9 cellular contexts compared by ENCODE assay signal in the genomic region with DNA sequence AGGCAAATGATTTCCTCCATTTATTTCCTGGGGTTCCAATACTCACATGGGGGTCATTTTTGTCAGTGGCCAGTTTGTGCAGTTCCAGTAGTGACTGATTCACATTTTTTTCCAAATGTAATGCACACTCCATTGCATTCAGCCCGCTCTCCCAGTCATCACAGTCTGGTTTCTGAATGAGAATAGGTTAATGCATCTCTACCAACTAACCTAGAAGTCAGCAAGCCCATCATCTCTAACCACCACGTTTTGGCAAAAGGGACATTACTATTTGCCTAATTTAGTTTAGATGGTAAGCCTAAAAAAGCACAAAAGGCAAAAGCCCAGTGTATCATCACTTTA. TPM values are rescaled to one million over a fixed set of nuclear protein-coding genes. Genes with fewer than 3 reads are reported as not detected.
A peak's percentile ranks its signal among the peaks of the same experiment; 100 is the strongest.
DNase-seq lines count a peak whose midpoint lies in the region; ATAC-seq, FAIRE-seq and TF ChIP-seq lines count a peak whose summit lies in the region.
"Had no signal": no experiment of that assay in that cellular context is flagged by ENCODE, and none has a peak within 500 bp of the region (broad histone marks: within the 10 kb centered on the region; RNA-seq: fewer than 3 reads in every experiment).

No MANE protein-coding gene starts in this region.

- peaks cover 36% of the 10 kb centered on the region for H3K36me3 ChIP-seq in skeletal muscle satellite cell (ENCODE audit: insufficient read depth, low read length)

- H3K4me2 ChIP-seq in skeletal muscle satellite cell (ENCODE audit: low read length): peak overlapping the region; percentile 95

- peak overlapping the region; percentile 96 for H3K9ac ChIP-seq in skeletal muscle satellite cell (ENCODE audit: low read depth, low read length)

- peaks cover 34% of the 10 kb centered on the region for H3K36me3 Mint-ChIP-seq in activated CD8-positive, alpha-beta T cell treated with anti-CD3 and anti-CD28 coated beads for 36 hours (ENCODE audit: low read depth)

- H3K27me3 Mint-ChIP-seq in activated CD8-positive, alpha-beta T cell treated with anti-CD3 and anti-CD28 coated beads for 36 hours: no peaks in the 10 kb centered on the region

- no peak for ATAC-seq in activated CD8-positive, alpha-beta T cell treated with anti-CD3 and anti-CD28 coated beads for 36 hours

- H3K4me1 Mint-ChIP-seq in activated CD8-positive, alpha-beta T cell treated with anti-CD3 and anti-CD28 coated beads for 36 hours (ENCODE audit: low read depth): peaks cover 43% of the 10 kb centered on the region

- peak overlapping the region; percentile 86 for H3K4me3 Mint-ChIP-seq in activated CD8-positive, alpha-beta T cell treated with anti-CD3 and anti-CD28 coated beads for 36 hours

- no peak for FAIRE-seq in RCC 7860 (lab: Jason Lieb, UNC)

- POLR2A ChIA-PET in activated CD8-positive, alpha-beta T cell treated with anti-CD3 and anti-CD28 coated beads for 36 hours (lab: Charles Lee): interaction anchor here (0.8 to 1.2 kb wide), 2 partner anchors 10 to 172 kb away, joined by 3 to 4 read pairs; a partner anchor contains a TSS

- no peak for TF ChIP-seq CTCF in GM12864 (IDR thresholded peaks at IDR 0.05; ENCODE audit: low read depth, low read length, missing control alignments)
- no peak for TF ChIP-seq CTCF in activated CD8-positive, alpha-beta T cell treated with anti-CD3 and anti-CD28 coated beads for 36 hours (IDR thresholded peaks at IDR 0.05)
- TF ChIP-seq CTCF in foreskin fibroblast (IDR thresholded peaks at IDR 0.05; ENCODE audit: low read depth, low read length): no peak

- H3K9me3 Mint-ChIP-seq in activated CD8-positive, alpha-beta T cell treated with anti-CD3 and anti-CD28 coated beads for 36 hours: no peaks in the 10 kb centered on the region

- DNase-seq in GM12864 (ENCODE audit: low read depth): no peak
- DNase-seq in activated CD8-positive, alpha-beta T cell treated with anti-CD3 and anti-CD28 coated beads for 36 hours: no peak
- DNase-seq in foreskin fibroblast: no peak
- DNase-seq in RCC 7860 (ENCODE audit: low spot score): no peak
- no peak for DNase-seq in Kasumi-1 (lab: John Stamatoyannopoulos, UW)
- DNase-seq in NCI-H1694 treated with DMSO at 0.1 percent for 48 hours (lab: John Stamatoyannopoulos, UW): no peak
- DNase-seq in NCI-H510A (lab: John Stamatoyannopoulos, UW): no peak
- DNase-seq: NCI-H2081 treated with DMSO at 0.1 percent for 48 hours had no signal

- no peak overlapping the region for H3K27ac Mint-ChIP-seq in activated CD8-positive, alpha-beta T cell treated with anti-CD3 and anti-CD28 coated beads for 36 hours

- CTCF ChIA-PET in activated CD8-positive, alpha-beta T cell treated with anti-CD3 and anti-CD28 coated beads for 36 hours (lab: Charles Lee): interaction anchor here (1.0 to 5.1 kb wide), 5 partner anchors 17 to 167 kb away, joined by 3 to 36 read pairs (median 6); no protein-coding TSS in a partner anchor

- intact Hi-C loops in activated CD8-positive, alpha-beta T cell treated with anti-CD3 and anti-CD28 coated beads for 36 hours (cut with micrococcal nuclease): loop anchor here (2.0 to 10.0 kb wide), 2 partner anchors 60 to 120 kb away; no protein-coding TSS in a partner anchor

- H3K27me3 ChIP-seq in skeletal muscle satellite cell (ENCODE audit: control insufficient read depth, insufficient read depth, low read length): no peaks in the 10 kb centered on the region

- H3K4me3 ChIP-seq in GM12864 (ENCODE audit: low read depth, low read length) (peak overlapping the region; percentile 80), foreskin fibroblast (ENCODE audit: low read depth in 1 of 2, low read length in 2 of 2) (peak overlapping the region; percentile 97 to 100), skeletal muscle satellite cell (ENCODE audit: low read length) (peak overlapping the region; percentile 99)

- H3K9me3 ChIP-seq in skeletal muscle satellite cell (replicated peaks; ENCODE audit: low read length): no peaks in the 10 kb centered on the region

- H3K4me1 ChIP-seq in skeletal muscle satellite cell (ENCODE audit: control insufficient read depth, insufficient read depth, low read length): peaks cover 50% of the 10 kb centered on the region

RNA-seq across cellular contexts. Expression of a gene that starts 2.5 kb away (rescaled TPM):
- total RNA-seq in activated CD8-positive, alpha-beta T cell treated with anti-CD3 and anti-CD28 coated beads for 36 hours: 100 to 1,000 TPM; 700 to 729 TPM
- total RNA-seq in skeletal muscle satellite cell (2012; rRNA removed): 1,132 and 1,151 TPM in 2 replicates

RNA-seq across cellular contexts. Expression of a gene that starts 14.8 kb away (rescaled TPM):
- total RNA-seq in activated CD8-positive, alpha-beta T cell treated with anti-CD3 and anti-CD28 coated beads for 36 hours: under 1 TPM; 0.61 to 0.83 TPM
- total RNA-seq in skeletal muscle satellite cell (2012; rRNA removed): 3.1 and 6.6 TPM in 2 replicates

RNA-seq across cellular contexts. Expression of a gene that starts 47.5 kb away (rescaled TPM):
- not detected for total RNA-seq in activated CD8-positive, alpha-beta T cell treated with anti-CD3 and anti-CD28 coated beads for 36 hours
- total RNA-seq in skeletal muscle satellite cell (2012; rRNA removed): 6.6 and 56.8 TPM in 2 replicates
